Comparison of ENCODE assay signal across 5 cellular contexts in genomic region chr5:130002876-130003275, GRCh38.
"Had no signal": no experiment of that assay in that cellular context is flagged by ENCODE, and none has a peak within 500 bp of the region (broad histone marks: within the 10 kb centered on the region; RNA-seq: fewer than 3 reads in every experiment).

No MANE protein-coding gene starts in this region.

- H3K9me3 Mint-ChIP-seq: H9 had no signal

- H3K27ac ChIP-seq: GM23248 had no signal

- ATAC-seq: K562 had no signal

- DNase-seq: GM23248, H9, HCEC 1CT, IMR-90 had no signal

- H3K4me3 ChIP-seq: GM23248, K562 had no signal

- H3K4me3 Mint-ChIP-seq: H9 had no signal
